ENCODE assay signal across 10 cellular contexts in the genomic region with DNA sequence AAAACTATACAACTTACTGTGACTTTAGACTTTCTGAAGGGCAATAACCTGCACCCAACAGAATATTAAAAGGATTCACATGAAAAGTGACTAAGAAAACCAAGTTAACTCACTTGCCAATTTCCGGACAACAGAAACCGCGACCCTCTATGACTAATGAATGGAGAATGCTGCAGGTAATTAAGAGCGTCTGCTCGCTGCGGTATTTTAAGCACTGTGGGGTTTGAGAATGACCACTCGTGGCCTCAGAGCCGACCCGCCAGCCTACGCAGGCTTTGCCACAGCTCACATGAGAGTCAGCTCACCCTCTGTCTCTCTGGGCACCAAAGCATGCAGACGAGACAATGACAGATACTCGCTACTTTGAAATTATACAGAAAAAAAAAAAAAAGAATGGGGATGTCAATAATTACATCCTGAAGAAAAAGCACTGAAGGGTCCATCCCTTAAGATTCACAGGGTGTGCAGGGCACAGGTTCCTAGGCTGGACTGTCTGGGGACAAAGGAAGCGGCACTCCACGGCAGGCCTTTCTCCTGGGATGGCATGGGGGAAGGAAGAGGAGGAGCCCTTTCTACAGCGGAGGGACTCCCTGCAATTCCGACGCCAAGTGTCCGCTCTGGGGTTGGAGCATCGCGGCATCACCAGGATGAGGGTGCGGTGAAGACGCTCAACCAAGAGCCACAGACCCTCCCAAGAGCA. TPM values are rescaled to one million over a fixed set of nuclear protein-coding genes. Genes with fewer than 3 reads are reported as not detected.
A peak's percentile ranks its signal among the peaks of the same experiment; 100 is the strongest.
DNase-seq lines count a peak whose midpoint lies in the region; ATAC-seq and TF ChIP-seq lines count a peak whose summit lies in the region.
"Had no signal": no experiment of that assay in that cellular context is flagged by ENCODE, and none has a peak within 500 bp of the region (broad histone marks: within the 10 kb centered on the region; RNA-seq: fewer than 3 reads in every experiment).

No MANE protein-coding gene starts in this region.

- no peaks in the 10 kb centered on the region for H3K4me1 ChIP-seq in GM23338 (ENCODE audit: insufficient read depth)

- H3K9me3 Mint-ChIP-seq in GM23338: no peaks in the 10 kb centered on the region
- H3K9me3 Mint-ChIP-seq in T-cell: no peaks in the 10 kb centered on the region

- CTCF ChIA-PET in T-cell (lab: Charles Lee): no interaction called here

- H3K27me3 ChIP-seq in GM23338 (ENCODE audit: insufficient read depth) (no peaks in the 10 kb centered on the region), H7 (ENCODE audit: control insufficient read depth, insufficient read depth, low read length) (no peaks in the 10 kb centered on the region)
- H3K27me3 ChIP-seq: neutrophil had no signal

- peaks cover 24% of the 10 kb centered on the region for H3K79me2 ChIP-seq in GM23338 (replicated peaks; ENCODE audit: insufficient read depth)

- H2AFZ ChIP-seq in GM23338: no peak overlapping the region

- TF ChIP-seq CTCF in GM23338 (conservative IDR thresholded peaks at IDR 0.05; ENCODE audit: low read depth in 2 of 2) (no peak), fibroblast of mammary gland (conservative IDR thresholded peaks at IDR 0.05; ENCODE audit: control insufficient read depth, insufficient read depth, low read depth, low read length) (no peak)

- peaks cover 4% of the 10 kb centered on the region for H3K27me3 Mint-ChIP-seq in GM23338 (ENCODE audit: insufficient read depth, low read depth, poor library complexity)
- H3K27me3 Mint-ChIP-seq in T-cell: no peaks in the 10 kb centered on the region

- H3K4me1 Mint-ChIP-seq in GM23338: peaks cover 11% of the 10 kb centered on the region
- H3K4me1 Mint-ChIP-seq in T-cell: peaks cover 14 to 34% (median 34%) of the 10 kb centered on the region in 3 donors

- no peak overlapping the region for H3K4me2 ChIP-seq in GM23338

- H3K36me3 ChIP-seq in GM23338 (ENCODE audit: insufficient read depth): no peaks in the 10 kb centered on the region
- peaks cover 7% of the 10 kb centered on the region for H3K36me3 ChIP-seq in H7 (replicated peaks; ENCODE audit: control insufficient read depth, insufficient read depth, low read length)

- no peak overlapping the region for H3K4me3 ChIP-seq in GM23338
- H3K4me3 ChIP-seq in fibroblast of mammary gland (ENCODE audit: control insufficient read depth, low read depth, low read length): no peak overlapping the region
- no peak overlapping the region for H3K4me3 ChIP-seq in H7 (ENCODE audit: insufficient read depth, low read depth, low read length)
- H3K4me3 ChIP-seq: SK-N-MC had no signal

- ATAC-seq in GM23338: no peak
- ATAC-seq in T-cell (replicated peaks in 1 of 4): peak in 2 of 4 experiments; percentile 47 to 50
- ATAC-seq in GM18505 (IDR thresholded peaks at IDR 0.05; ENCODE audit: unreplicated experiment): no peak
- ATAC-seq in HG03442 (IDR thresholded peaks at IDR 0.05; ENCODE audit: unreplicated experiment): no peak

- H3K27ac Mint-ChIP-seq in GM23338 (no peak overlapping the region), T-cell (peak overlapping the region; percentile 59 to 82)

- DNase-seq in GM23338 (ENCODE audit: low spot score) (no peak), T-cell (peak in 1 of 34 experiments; percentile 11), fibroblast of mammary gland (ENCODE audit: low read depth) (peak; percentile 99), NCI-H1417 treated with DMSO at 0.1 percent for 48 hours (lab: John Stamatoyannopoulos, UW) (no peak), H7 (no peak)
- DNase-seq in stimulated activated CD8-positive, alpha-beta memory T cell treated with anti-CD3 and anti-CD28 coated beads, Interleukin-2, amount 100 ng/mL, for 48 hours (ENCODE audit: low read depth in 2 of 2): peak; percentile 48 to 51

- H3K36me3 Mint-ChIP-seq in GM23338 (ENCODE audit: low read depth) (peaks cover 20% of the 10 kb centered on the region), T-cell (peaks cover 29% of the 10 kb centered on the region)

- H3K9me2 ChIP-seq in GM23338 (ENCODE audit: insufficient read depth): no peaks in the 10 kb centered on the region

- TF ChIP-seq POLR2A in GM18505 (IDR thresholded peaks at IDR 0.05; ENCODE audit: borderline replicate concordance, extremely low read depth, insufficient read depth, insufficient read length): no peak

- POLR2A ChIA-PET in T-cell (lab: Charles Lee): no interaction called here

- H3K4me3 Mint-ChIP-seq in GM23338 (no peak overlapping the region), T-cell (no peak overlapping the region)

- H3K27ac ChIP-seq in GM23338 (ENCODE audit: low read depth): 0 out of 2 replicates have a peak overlapping the region, but pooled peaks have one; percentile 32
- H3K27ac ChIP-seq: neutrophil, SK-N-MC had no signal

- no peaks in the 10 kb centered on the region for H3F3A ChIP-seq in GM23338 (replicated peaks; ENCODE audit: low read depth)

- H4K20me1 ChIP-seq in GM23338 (replicated peaks; ENCODE audit: insufficient read depth): peaks cover 8% of the 10 kb centered on the region

TF ChIP-seq in GM23338, 12 proteins besides CTCF, POLR2A, EP300 and RAD21:
- no peak for TF ChIP-seq STAT1 (IDR thresholded peaks at IDR 0.05; ENCODE audit: unreplicated experiment)
- TF ChIP-seq REST (IDR thresholded peaks at IDR 0.05; ENCODE audit: unreplicated experiment): no peak
- no peak for TF ChIP-seq EZH2phosphoT487 (IDR thresholded peaks at IDR 0.05; ENCODE audit: unreplicated experiment)
- no peak for TF ChIP-seq ZNF114 (CRISPR knock-in tag; IDR thresholded peaks at IDR 0.05)
- TF ChIP-seq ZNF331 (CRISPR knock-in tag; IDR thresholded peaks at IDR 0.05; ENCODE audit: low read depth): no peak
- no peak for TF ChIP-seq EZH2 (IDR thresholded peaks at IDR 0.05; ENCODE audit: low read depth, unreplicated experiment)
- no peak for TF ChIP-seq POLR2AphosphoS5 (IDR thresholded peaks at IDR 0.05; ENCODE audit: low read depth)

RNA-seq across cellular contexts. Expression of gene ZCCHC14, which starts 35.0 kb away (rescaled TPM):
- 22.4 and 31.2 TPM in 2 replicates for total RNA-seq in GM23338 (2014; rRNA removed; shearing (Covaris generic))
- 6.8 and 7.6 TPM in 2 replicates for polyA plus RNA-seq in GM23338 (2016; fragmentation: Nextera tagmentation; extraction: Ambion mirVana)
- 10 to 100 TPM; 23.7 to 32.6 (median 27.3) TPM for total RNA-seq in T-cell
- 12.2 and 13.3 TPM in 2 replicates for total RNA-seq in H7 (2014; rRNA removed; shearing (Covaris generic))

Comparison
In these comparisons a context has a peak if more than half of its experiments do, and no peak if none do; other contexts are left out.
1. DNase-seq: peak in fibroblast of mammary gland (single experiment) and stimulated activated CD8-positive, alpha-beta memory T cell treated with anti-CD3 and anti-CD28 coated beads, Interleukin-2, amount 100 ng/mL, for 48 hours (2 of 2); none in GM23338 (single experiment), NCI-H1417 treated with DMSO at 0.1 percent for 48 hours (single experiment) and H7 (single experiment).